In the genomic region with DNA sequence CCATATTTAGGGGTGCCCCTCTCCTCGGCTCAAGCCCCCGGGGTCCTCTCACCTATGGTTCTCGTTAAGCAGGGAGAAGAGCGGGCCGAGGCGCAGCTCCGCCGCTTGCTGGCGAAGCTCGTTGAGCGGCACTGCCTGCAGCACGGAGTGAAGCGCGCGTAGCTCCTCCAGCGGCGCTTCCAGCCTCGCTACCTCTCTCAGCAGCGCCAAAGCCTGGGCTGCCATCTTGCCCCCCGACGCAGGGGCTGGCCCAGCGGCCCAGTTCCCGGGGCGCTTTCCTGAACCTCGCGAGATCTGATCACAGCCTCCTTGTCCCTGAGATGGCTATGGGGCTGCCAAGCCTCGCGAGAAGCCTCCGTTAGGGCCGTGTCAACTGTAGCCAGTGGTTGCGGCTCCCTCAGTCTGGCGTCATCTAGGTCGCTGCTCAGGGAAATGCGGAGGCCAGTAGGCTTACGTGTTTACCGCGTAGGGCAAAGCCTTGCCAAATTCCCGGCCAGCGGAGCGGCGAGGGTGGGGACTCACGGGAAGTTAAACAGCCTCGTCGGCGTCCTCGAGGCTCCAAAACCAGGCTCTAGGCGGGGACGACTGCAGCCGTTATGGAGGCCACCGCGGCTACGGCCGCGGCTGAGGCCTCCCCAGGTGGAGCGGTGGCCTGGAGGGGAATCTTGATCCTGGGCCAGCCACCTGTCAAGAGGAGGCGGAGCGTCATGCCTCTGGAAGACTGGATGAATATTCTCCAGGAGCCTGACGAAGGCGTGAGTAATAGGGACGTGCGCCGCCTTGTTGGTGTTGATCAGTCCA, we compare ENCODE assay signal across 8 cellular contexts.
DNase-seq lines count a peak whose midpoint lies in the region; ATAC-seq and TF ChIP-seq lines count a peak whose summit lies in the region.

A gene (minus strand): TSS at position 238 of the 801 bp plus-strand sequence. CDS start 13 bp downstream, at position 225.

- peak within 1 kb of the TSS; percentile 71 for H3K4me3 ChIP-seq in astrocyte of the spinal cord (ENCODE audit: low read depth, low read length)
- H3K4me3 ChIP-seq in retinal pigment epithelial cell (ENCODE audit: low read length), result peak within 1 kb of the TSS; percentile 90

- ATAC-seq in GM18498 (IDR thresholded peaks at IDR 0.05; ENCODE audit: unreplicated experiment) (peak; percentile 100), HG02943 (IDR thresholded peaks at IDR 0.05; ENCODE audit: low read depth, unreplicated experiment) (peak; percentile 99)

- no peak for TF ChIP-seq CTCF in astrocyte of the spinal cord (IDR thresholded peaks at IDR 0.05; ENCODE audit: low read depth, low read length)
- no peak for TF ChIP-seq CTCF in retinal pigment epithelial cell (conservative IDR thresholded peaks at IDR 0.05; ENCODE audit: low read depth, low read length)

- DNase-seq in NCI-H2029 (lab: John Stamatoyannopoulos, UW) (peak; percentile 99), T-helper 9 cell (peak; percentile 95), astrocyte of the spinal cord (ENCODE audit: low read depth, low spot score) (peak; percentile 100), hippocampal formation (lab: John Stamatoyannopoulos, UW) (peak; percentile 89 to 96), retinal pigment epithelial cell (ENCODE audit: low read depth) (peak; percentile 94), NCI-H146 treated with DMSO at 0.1 percent for 48 hours (lab: John Stamatoyannopoulos, UW; ENCODE audit: unreplicated experiment) (no peak)

- in situ Hi-C loops in astrocyte of the spinal cord (cut with HindIII; ENCODE audit: low sequenced_read_pairs), result no loop called here
